In the genomic region with DNA sequence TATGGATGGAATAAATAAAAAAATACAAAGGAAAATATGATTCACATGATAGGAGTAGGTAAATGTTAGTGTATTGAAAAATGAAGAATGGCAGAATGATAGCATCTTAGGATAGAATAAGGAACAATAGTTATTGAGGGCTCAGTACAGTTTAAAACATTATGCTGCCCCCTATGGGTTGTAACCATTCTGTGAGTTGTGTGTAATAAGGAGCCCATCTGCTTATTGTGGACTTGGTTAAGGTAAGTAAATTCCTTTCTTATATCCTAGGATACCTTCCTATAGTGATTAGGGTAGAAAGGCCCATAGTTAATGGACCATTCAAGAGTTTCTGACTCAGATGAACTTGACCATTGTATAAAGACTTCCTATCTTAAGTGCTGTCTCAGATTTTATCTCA, we compare ENCODE assay signal across 9 cellular contexts.
DNase-seq lines count a peak whose midpoint lies in the region; ATAC-seq and TF ChIP-seq lines count a peak whose summit lies in the region.
"Had no signal": no experiment of that assay in that cellular context is flagged by ENCODE, and none has a peak within 500 bp of the region (broad histone marks: within the 10 kb centered on the region; RNA-seq: fewer than 3 reads in every experiment).

No MANE protein-coding gene starts in this region.

- no peak overlapping the region for H3K4me3 ChIP-seq in left ventricle myocardium inferior
- H3K4me3 ChIP-seq in OCI-LY7 (ENCODE audit: low read depth, low read length, poor library complexity, severe bottlenecking) = no peak overlapping the region

- intact Hi-C loops in left ventricle myocardium inferior (cut with micrococcal nuclease) (no loop called here), Right ventricle myocardium superior (cut with DNase I) (no loop called here), OCI-LY7 (cut with micrococcal nuclease; ENCODE audit: unreplicated experiment) (no loop called here)

- no TSS peak for BruUV-seq in OCI-LY7 (replicated peaks; lab: Mats Ljungman, UMichigan)

- ATAC-seq in Right ventricle myocardium superior (ENCODE audit: poor library complexity) = no peak
- ATAC-seq in HG03108 (IDR thresholded peaks at IDR 0.05; ENCODE audit: unreplicated experiment) = no peak
- no peak for ATAC-seq in GM21529 (IDR thresholded peaks at IDR 0.05; ENCODE audit: unreplicated experiment)
- no peak for ATAC-seq in HG03097 (IDR thresholded peaks at IDR 0.05; ENCODE audit: low FRiP score, unreplicated experiment)

- H3K27ac ChIP-seq in left ventricle myocardium inferior (replicated peaks) (no peak overlapping the region), OCI-LY7 (ENCODE audit: low read depth, low read length, poor library complexity, severe bottlenecking) (no peak overlapping the region)

- POLR2A ChIA-PET in OCI-LY7 (lab: Charles Lee) = no interaction called here

- no peak overlapping the region for H3K4me2 ChIP-seq in OCI-LY7 (ENCODE audit: low read length)

- no peaks in the 10 kb centered on the region for H4K20me1 ChIP-seq in OCI-LY7 (ENCODE audit: insufficient read depth, low read length)

- CTCF ChIA-PET in OCI-LY7 (lab: Charles Lee; ENCODE audit: unreplicated experiment) = no interaction called here

- H3K4me1 ChIP-seq in left ventricle myocardium inferior (no peaks in the 10 kb centered on the region), OCI-LY7 (ENCODE audit: insufficient read depth, low read length, poor library complexity, severe bottlenecking) (no peaks in the 10 kb centered on the region)

- DNase-seq in left ventricle myocardium inferior (no peak), Right ventricle myocardium superior (no peak), OCI-LY7 (ENCODE audit: low spot score) (peak; percentile 4), foreskin melanocyte (peak; percentile 23), activated T-cell treated with anti-CD3 and anti-CD28 coated beads for 4 hours (no peak)
- DNase-seq: activated B cell treated with CpG ODN at 0.5 μM for 24 hours had no signal

- no peaks in the 10 kb centered on the region for H3K79me2 ChIP-seq in OCI-LY7 (ENCODE audit: insufficient read depth, low read depth, low read length)

- H3K27me3 ChIP-seq in left ventricle myocardium inferior (ENCODE audit: low read depth) = no peaks in the 10 kb centered on the region

- H3K36me3 ChIP-seq in left ventricle myocardium inferior (no peaks in the 10 kb centered on the region), OCI-LY7 (ENCODE audit: insufficient read depth, low read length) (no peaks in the 10 kb centered on the region)

- peak; percentile 64 for TF ChIP-seq CTCF in left ventricle myocardium inferior (IDR thresholded peaks at IDR 0.05; ENCODE audit: borderline replicate concordance)
- peak; percentile 61 for TF ChIP-seq CTCF in OCI-LY7 (conservative IDR thresholded peaks at IDR 0.05; ENCODE audit: low read length)

- H2AFZ ChIP-seq in OCI-LY7 (ENCODE audit: low read length) = no peak overlapping the region

- H3K9me3 ChIP-seq in left ventricle myocardium inferior (replicated peaks) (no peaks in the 10 kb centered on the region), OCI-LY7 (ENCODE audit: low read length) (no peaks in the 10 kb centered on the region)

- no peaks in the 10 kb centered on the region for H3K9me2 ChIP-seq in OCI-LY7 (ENCODE audit: insufficient read depth, low read length)

Comparison
In these comparisons a context has a peak if more than half of its experiments do, and no peak if none do; other contexts are left out.
1. DNase-seq: peak in OCI-LY7 (single experiment) and foreskin melanocyte (single experiment); none in left ventricle myocardium inferior (single experiment), Right ventricle myocardium superior (single experiment) and activated T-cell treated with anti-CD3 and anti-CD28 coated beads for 4 hours (single experiment).